Comparison of ENCODE assay signal across 1 cellular context in genomic region chr3:141434255-141434654, GRCh38.
TF ChIP-seq lines count a peak whose summit lies in the region.

No MANE protein-coding gene starts in this region.

TF ChIP-seq in A549, 52 proteins besides CTCF, POLR2A, EP300 and RAD21 (continued from another document):
- TF ChIP-seq, protein P1, sequence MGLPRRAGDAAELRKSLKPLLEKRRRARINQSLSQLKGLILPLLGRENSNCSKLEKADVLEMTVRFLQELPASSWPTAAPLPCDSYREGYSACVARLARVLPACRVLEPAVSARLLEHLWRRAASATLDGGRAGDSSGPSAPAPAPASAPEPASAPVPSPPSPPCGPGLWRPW (IDR thresholded peaks at IDR 0.05), result no peak
- TF ChIP-seq TFCP2L1 (CRISPR knock-in tag; IDR thresholded peaks at IDR 0.05) (no peak), ZSCAN20 (CRISPR knock-in tag; IDR thresholded peaks at IDR 0.05) (no peak), HOXB5 (CRISPR knock-in tag; IDR thresholded peaks at IDR 0.05) (no peak), MAFK (IDR thresholded peaks at IDR 0.05; ENCODE audit: partially characterized antibody) (no peak), NFE2L2 (conservative IDR thresholded peaks at IDR 0.05; ENCODE audit: low read length) (no peak), MYC (IDR thresholded peaks at IDR 0.05; ENCODE audit: borderline replicate concordance, low read length) (no peak), CHD4 (IDR thresholded peaks at IDR 0.05; ENCODE audit: borderline replicate concordance) (no peak), BCL3 (IDR thresholded peaks at IDR 0.05) (no peak), HEYL (CRISPR knock-in tag; IDR thresholded peaks at IDR 0.05) (no peak), HOXB13 (CRISPR knock-in tag; IDR thresholded peaks at IDR 0.05; ENCODE audit: low read depth) (no peak)
- TF ChIP-seq, protein P2, sequence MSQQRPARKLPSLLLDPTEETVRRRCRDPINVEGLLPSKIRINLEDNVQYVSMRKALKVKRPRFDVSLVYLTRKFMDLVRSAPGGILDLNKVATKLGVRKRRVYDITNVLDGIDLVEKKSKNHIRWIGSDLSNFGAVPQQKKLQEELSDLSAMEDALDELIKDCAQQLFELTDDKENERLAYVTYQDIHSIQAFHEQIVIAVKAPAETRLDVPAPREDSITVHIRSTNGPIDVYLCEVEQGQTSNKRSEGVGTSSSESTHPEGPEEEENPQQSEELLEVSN (IDR thresholded peaks at IDR 0.05; ENCODE audit: borderline replicate concordance, low read depth), result no peak
TF ChIP-seq in A549: peak in this region for 0.
